Comparison of ENCODE assay signal across 4 cellular contexts in genomic region chr9:114375791-114376190, GRCh38. TPM values are rescaled to one million over a fixed set of nuclear protein-coding genes. Genes with fewer than 3 reads are reported as not detected.
"Had no signal": no experiment of that assay in that cellular context is flagged by ENCODE, and none has a peak within 500 bp of the region (broad histone marks: within the 10 kb centered on the region; RNA-seq: fewer than 3 reads in every experiment).

No MANE protein-coding gene starts in this region.

RNA-seq across cellular contexts. Expression of gene ORM2, which starts 46.1 kb away (rescaled TPM):
- total RNA-seq: activated CD8-positive, alpha-beta memory T cell treated with anti-CD3 and anti-CD28 coated beads for 36 hours; kidney epithelial cell; left ventricle myocardium superior; mesenteric fat pad had no signal

RNA-seq across cellular contexts. Expression of gene ORM1, which starts 52.9 kb away (rescaled TPM):
- total RNA-seq: activated CD8-positive, alpha-beta memory T cell treated with anti-CD3 and anti-CD28 coated beads for 36 hours; kidney epithelial cell; left ventricle myocardium superior had no signal
